18 cellular contexts compared by ENCODE assay signal in the genomic region with DNA sequence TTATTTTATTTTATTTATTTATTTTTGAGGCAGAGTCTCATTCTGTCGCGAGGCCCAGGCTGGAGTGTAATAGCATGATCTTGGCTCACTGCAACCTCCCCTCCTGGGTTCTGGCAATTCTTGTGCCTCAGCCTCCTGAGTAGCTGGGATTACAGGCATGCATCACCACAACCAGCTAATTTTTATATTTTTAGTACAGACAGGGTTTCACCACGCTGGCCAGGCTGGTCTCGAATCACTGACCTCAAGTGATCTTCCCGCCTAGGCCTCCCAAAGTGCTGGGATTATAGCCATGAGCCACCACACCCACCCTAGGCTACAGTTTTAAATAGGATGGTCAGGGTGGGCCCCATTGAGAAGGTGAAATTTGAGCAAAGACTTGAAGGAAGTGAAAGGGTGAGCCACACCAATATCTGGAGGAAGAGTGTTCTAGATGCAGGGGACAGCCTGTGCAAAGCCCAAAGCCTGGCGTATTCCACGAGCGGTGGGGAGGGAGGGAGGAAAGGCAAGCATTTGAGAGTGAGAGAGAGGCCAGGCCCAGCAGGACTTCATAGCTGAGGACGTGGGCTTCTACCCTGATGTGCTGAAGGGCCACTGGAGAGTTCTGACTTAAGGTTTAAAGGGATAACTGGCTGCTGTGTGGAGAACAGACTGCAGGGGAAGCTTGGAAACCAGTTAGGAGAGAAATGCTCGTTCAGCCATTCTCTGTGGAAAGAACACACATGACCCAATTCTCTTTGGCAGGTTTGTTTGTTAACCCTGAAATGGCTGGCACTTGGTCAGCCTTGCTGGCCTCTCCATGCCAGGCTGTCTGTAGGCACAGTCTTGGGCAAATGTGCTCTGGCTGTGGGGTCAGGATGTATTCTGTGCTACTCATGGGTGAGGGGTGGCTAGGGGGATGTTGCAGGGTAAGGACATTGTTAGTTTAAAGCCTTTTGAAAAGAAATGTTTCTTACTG.
A peak's percentile ranks its signal among the peaks of the same experiment; 100 is the strongest.
DNase-seq lines count a peak whose midpoint lies in the region; ATAC-seq and TF ChIP-seq lines count a peak whose summit lies in the region.
"Had no signal": no experiment of that assay in that cellular context is flagged by ENCODE, and none has a peak within 500 bp of the region (broad histone marks: within the 10 kb centered on the region; RNA-seq: fewer than 3 reads in every experiment).

No MANE protein-coding gene starts in this region.

- DNase-seq in Right ventricle myocardium superior (no peak), thyroid gland (peak; percentile 28 to 36), NCI-H1436 (lab: John Stamatoyannopoulos, UW) (no peak), endodermal cell (no peak), ecto neural progenitor cell (ENCODE audit: low spot score) (no peak)
- DNase-seq: activated CD8-positive, alpha-beta memory T cell treated with anti-CD3 and anti-CD28 coated beads, Interleukin-2, amount 50 U/mL, for 48 hours; activated effector memory CD4-positive, alpha-beta T cell treated with Interleukin-2 at 50 U/mL for 16 hours; activated naive CD8-positive, alpha-beta T cell treated with anti-CD3 and anti-CD28 coated beads, Interleukin-2, amount 50 U/mL, for 24 hours; EL; left lung; NCI-H1417 treated with DMSO at 0.1 percent for 48 hours; NCI-H524 treated with DMSO at 0.1 percent for 48 hours; stimulated activated naive CD8-positive, alpha-beta T cell treated with anti-CD3 and anti-CD28 coated beads, Interleukin-15, amount 100 ng/mL, for 72 hours had no signal

- H3K27ac Mint-ChIP-seq in nephron (peak overlapping the region; percentile 45 to 61 (median 54)), endodermal cell (no peak overlapping the region)
- H3K27ac Mint-ChIP-seq: activated naive CD8-positive, alpha-beta T cell treated with anti-CD3 and anti-CD28 coated beads, Interleukin-2, amount 50 U/mL, for 24 hours; dendritic cell treated with granulocyte-macrophage colony-stimulating factor and Interleukin-4, amounts not matched to agents 40 ng/mL and 50 ng/mL, for 4 days; stimulated activated naive CD8-positive, alpha-beta T cell treated with anti-CD3 and anti-CD28 coated beads, Interleukin-15, amount 100 ng/mL, for 72 hours; T-helper 2 cell treated with Interferon-gamma antibody and Interleukin-4, amounts not matched to agents 5 μg/mL and 100 μg/mL, for 36 hours had no signal

- peaks cover 21% of the 10 kb centered on the region for H3K9me3 Mint-ChIP-seq in nephron
- H3K9me3 Mint-ChIP-seq in endodermal cell, result peaks cover 11% of the 10 kb centered on the region
- H3K9me3 Mint-ChIP-seq: T-helper 2 cell treated with Interferon-gamma antibody and Interleukin-4, amounts not matched to agents 5 μg/mL and 100 μg/mL, for 36 hours had no signal

- TF ChIP-seq POLR2A in thyroid gland (IDR thresholded peaks at IDR 0.05), result no peak

- ATAC-seq in Right ventricle myocardium superior (ENCODE audit: poor library complexity), result peak; percentile 55
- ATAC-seq: activated naive CD8-positive, alpha-beta T cell treated with anti-CD3 and anti-CD28 coated beads, Interleukin-2, amount 50 U/mL, for 24 hours; left lung; stimulated activated naive CD8-positive, alpha-beta T cell treated with anti-CD3 and anti-CD28 coated beads, Interleukin-15, amount 100 ng/mL, for 72 hours had no signal

- H3K27me3 Mint-ChIP-seq in nephron (ENCODE audit: low read depth) (peaks cover 8% of the 10 kb centered on the region), endodermal cell (ENCODE audit: insufficient read depth) (no peaks in the 10 kb centered on the region)
- H3K27me3 Mint-ChIP-seq: activated naive CD8-positive, alpha-beta T cell treated with anti-CD3 and anti-CD28 coated beads, Interleukin-2, amount 50 U/mL, for 24 hours; dendritic cell treated with granulocyte-macrophage colony-stimulating factor and Interleukin-4, amounts not matched to agents 40 ng/mL and 50 ng/mL, for 4 days; stimulated activated naive CD8-positive, alpha-beta T cell treated with anti-CD3 and anti-CD28 coated beads, Interleukin-15, amount 100 ng/mL, for 72 hours had no signal

- H3K27me3 ChIP-seq in thyroid gland (no peaks in the 10 kb centered on the region), endodermal cell (ENCODE audit: control insufficient read depth, insufficient read depth, low read length, poor library complexity, severe bottlenecking) (no peaks in the 10 kb centered on the region)
- H3K27me3 ChIP-seq: left lung had no signal

- H3K4me3 Mint-ChIP-seq in nephron (no peak overlapping the region), endodermal cell (no peak overlapping the region)
- H3K4me3 Mint-ChIP-seq: activated naive CD8-positive, alpha-beta T cell treated with anti-CD3 and anti-CD28 coated beads, Interleukin-2, amount 50 U/mL, for 24 hours; dendritic cell treated with granulocyte-macrophage colony-stimulating factor and Interleukin-4, amounts not matched to agents 40 ng/mL and 50 ng/mL, for 4 days; stimulated activated naive CD8-positive, alpha-beta T cell treated with anti-CD3 and anti-CD28 coated beads, Interleukin-15, amount 100 ng/mL, for 72 hours; T-helper 2 cell treated with Interferon-gamma antibody and Interleukin-4, amounts not matched to agents 5 μg/mL and 100 μg/mL, for 36 hours had no signal

- no peaks in the 10 kb centered on the region for H3K36me3 Mint-ChIP-seq in nephron (ENCODE audit: low read depth)
- H3K36me3 Mint-ChIP-seq in endodermal cell (ENCODE audit: low read depth), result no peaks in the 10 kb centered on the region

- intact Hi-C loops in Right ventricle myocardium superior (cut with DNase I) (no loop called here), thyroid gland (cut with DNase I) (no loop called here)

- H3K36me3 ChIP-seq in thyroid gland (no peaks in the 10 kb centered on the region), endodermal cell (ENCODE audit: control insufficient read depth, insufficient read depth, low read length) (no peaks in the 10 kb centered on the region)
- H3K36me3 ChIP-seq: left lung had no signal

- H3K9me3 ChIP-seq in thyroid gland, result no peaks in the 10 kb centered on the region
- H3K9me3 ChIP-seq in endodermal cell (ENCODE audit: control insufficient read depth, low read length), result peaks cover 6% of the 10 kb centered on the region

- H3K4me1 Mint-ChIP-seq in nephron, result peaks cover 11% of the 10 kb centered on the region
- no peaks in the 10 kb centered on the region for H3K4me1 Mint-ChIP-seq in endodermal cell
- H3K4me1 Mint-ChIP-seq: activated naive CD8-positive, alpha-beta T cell treated with anti-CD3 and anti-CD28 coated beads, Interleukin-2, amount 50 U/mL, for 24 hours had no signal

- no peak overlapping the region for H3K9ac ChIP-seq in endodermal cell (ENCODE audit: extremely low read depth, low read length, poor library complexity, severe bottlenecking)

- H3K27ac ChIP-seq in VCaP (peak overlapping the region; percentile 51), thyroid gland (peak overlapping the region in 1 of 3 donors; percentile 13), endodermal cell (ENCODE audit: low read depth, low read length) (no peak overlapping the region)
- H3K27ac ChIP-seq: C4-2B, left lung had no signal

- peaks cover 0 to 10% of the 10 kb centered on the region in 2 donors for H3K4me1 ChIP-seq in thyroid gland
- H3K4me1 ChIP-seq in endodermal cell (ENCODE audit: control insufficient read depth, insufficient read depth, low read length), result no peaks in the 10 kb centered on the region
- H3K4me1 ChIP-seq: left lung had no signal

- 36 to 46% methylated on average over 10 of the region's 10 CpGs for whole genome bisulfite sequencing in thyroid gland, 2 donors
- WGBS in endodermal cell (ENCODE audit: insufficient coverage in 1 of 2, insufficient read length in 1 of 2), 2 experiments, result 85 to 90% methylated on average over 10 of the region's 10 CpGs

- TF ChIP-seq CTCF in VCaP (conservative IDR thresholded peaks at IDR 0.05), result no peak
- TF ChIP-seq CTCF in nephron (IDR thresholded peaks at IDR 0.05; ENCODE audit: unreplicated experiment in 3 of 3), result no peak
- no peak for TF ChIP-seq CTCF in thyroid gland (IDR thresholded peaks at IDR 0.05)
- TF ChIP-seq CTCF in endodermal cell (conservative IDR thresholded peaks at IDR 0.05), result no peak

- H3K4me3 ChIP-seq in thyroid gland (replicated peaks in 1 of 3) (no peak overlapping the region), endodermal cell (ENCODE audit: low read length) (no peak overlapping the region)
- H3K4me3 ChIP-seq: left lung had no signal

Comparison
In these comparisons a context has a peak if more than half of its experiments do, and no peak if none do; other contexts are left out.
1. DNase-seq: peak in thyroid gland (2 of 2); none in Right ventricle myocardium superior (single experiment), NCI-H1436 (single experiment), endodermal cell (single experiment) and ecto neural progenitor cell (single experiment).